Comparison of ENCODE assay signal across 9 cellular contexts in the genomic region with DNA sequence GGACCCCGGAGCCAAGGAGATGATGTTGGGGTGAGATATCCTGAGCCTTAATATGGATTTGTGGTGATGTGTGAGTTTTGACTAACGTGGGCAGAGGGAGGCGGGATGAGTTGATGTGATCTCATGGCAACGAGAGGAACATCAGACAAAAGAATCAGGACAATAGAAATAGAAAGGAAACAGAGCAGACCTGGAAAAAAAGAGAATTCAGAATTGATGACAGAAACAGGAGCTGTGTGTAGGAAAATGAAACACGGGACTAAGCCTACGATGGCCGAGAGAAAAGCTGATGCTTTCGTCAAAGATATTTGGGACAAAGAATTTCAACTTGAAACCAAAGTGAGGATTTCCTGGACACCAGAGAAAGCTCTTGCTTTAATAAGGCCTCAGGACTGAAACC. TPM values are rescaled to one million over a fixed set of nuclear protein-coding genes. Genes with fewer than 3 reads are reported as not detected.
"Had no signal": no experiment of that assay in that cellular context is flagged by ENCODE, and none has a peak within 500 bp of the region (broad histone marks: within the 10 kb centered on the region; RNA-seq: fewer than 3 reads in every experiment).

No MANE protein-coding gene starts in this region.

- H3K27ac Mint-ChIP-seq: GM23338, H9 had no signal

- ATAC-seq: GM23338, K562 had no signal

- FAIRE-seq: H1, H54, HTR-8/SVneo, K562 had no signal

- H3K4me3 Mint-ChIP-seq: GM23338, H9 had no signal

- DNase-seq: H9, HCEC 1CT, IMR-90 had no signal

- H3K9me3 Mint-ChIP-seq: GM23338, H9 had no signal

RNA-seq across cellular contexts. Expression of a gene that starts 10.9 kb away (rescaled TPM):
- total RNA-seq: GM23338, H1, H9, HT-29, IMR-90, K562 had no signal
- polyA plus RNA-seq: GM23338, H1, IMR-90, K562 had no signal
